ENCODE assay signal across 16 cellular contexts in the genomic region with DNA sequence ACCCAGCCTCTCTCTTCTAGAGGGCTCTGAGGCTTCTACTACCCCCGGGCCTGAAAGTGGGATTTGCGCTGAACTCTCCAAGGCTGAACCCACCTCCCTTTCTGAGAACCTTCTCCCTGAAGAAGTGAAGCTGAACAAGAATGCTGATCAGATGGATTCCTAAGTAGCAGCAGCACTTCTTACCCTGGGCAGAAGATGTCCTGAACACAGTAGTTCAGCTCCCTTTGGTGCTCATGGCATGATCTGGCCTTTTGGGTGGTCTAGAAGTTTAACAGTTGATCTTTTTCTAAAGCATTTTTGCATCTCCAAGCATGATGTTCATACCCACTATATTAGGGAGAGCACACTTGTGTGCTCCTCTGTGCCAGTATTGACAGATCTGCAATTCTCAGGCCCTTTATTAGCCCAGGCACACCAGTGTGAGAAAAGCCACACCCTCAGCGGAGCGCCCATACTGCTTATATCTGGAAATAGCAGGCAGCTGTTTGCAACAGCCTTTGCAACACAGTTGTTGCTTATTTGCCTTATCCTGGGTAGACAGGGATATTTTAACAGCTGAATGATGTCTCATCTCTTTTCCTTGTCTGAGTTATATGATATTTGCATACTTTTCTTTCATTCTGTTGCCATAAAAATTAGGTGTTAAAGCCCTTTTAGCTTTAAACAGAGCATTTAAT.
"Had no signal": no experiment of that assay in that cellular context is flagged by ENCODE, and none has a peak within 500 bp of the region (broad histone marks: within the 10 kb centered on the region; RNA-seq: fewer than 3 reads in every experiment).

No MANE protein-coding gene starts in this region.

- H3K36me3 Mint-ChIP-seq: activated CD8-positive, alpha-beta memory T cell treated with anti-CD3 and anti-CD28 coated beads, Interleukin-2, amount 10 ng/mL, durations not matched to agents 7 days and 5 days; activated naive CD8-positive, alpha-beta T cell had no signal

- DNase-seq: activated CD4-positive, alpha-beta T cell treated with anti-CD3 and anti-CD28 coated beads for 1 hour; activated CD4-positive, alpha-beta T cell treated with anti-CD3 and anti-CD28 coated beads, Interleukin-2, amount 50 U/mL, for 48 hours; activated CD8-positive, alpha-beta memory T cell treated with anti-CD3 and anti-CD28 coated beads, Interleukin-2, amount 10 ng/mL, durations not matched to agents 7 days and 5 days; activated effector memory CD4-positive, alpha-beta T cell treated with anti-CD3 and anti-CD28 coated beads, Interleukin-2, amount 50 U/mL, for 16 hours; activated T-cell treated with anti-CD3 and anti-CD28 coated beads, Interleukin-2, amount 50 U/mL, for 4 hours; amygdala; brain microvascular endothelial cell; cerebellar nuclear complex; dermis blood vessel endothelial cell; esophagus squamous epithelium; heart left ventricle; left lung; T-helper 17 cell had no signal

- H3K9me3 ChIP-seq: esophagus squamous epithelium, heart left ventricle, left lung had no signal

- H3K27ac Mint-ChIP-seq: activated CD8-positive, alpha-beta memory T cell treated with anti-CD3 and anti-CD28 coated beads, Interleukin-2, amount 10 ng/mL, durations not matched to agents 7 days and 5 days; activated naive CD8-positive, alpha-beta T cell; T-helper 17 cell had no signal

- H3K27me3 Mint-ChIP-seq: activated naive CD8-positive, alpha-beta T cell had no signal

- H3K27me3 ChIP-seq: brain microvascular endothelial cell, esophagus squamous epithelium, heart left ventricle, left lung had no signal

- H3K4me3 Mint-ChIP-seq: activated CD8-positive, alpha-beta memory T cell treated with anti-CD3 and anti-CD28 coated beads, Interleukin-2, amount 10 ng/mL, durations not matched to agents 7 days and 5 days; activated naive CD8-positive, alpha-beta T cell; activated T-cell treated with anti-CD3 and anti-CD28 coated beads, Interleukin-2, amount 50 U/mL, for 4 hours; T-helper 17 cell had no signal

- H3K27ac ChIP-seq: brain microvascular endothelial cell, esophagus squamous epithelium, heart left ventricle, left lung, parathyroid adenoma, skin epidermis had no signal

- ATAC-seq: activated CD8-positive, alpha-beta memory T cell treated with anti-CD3 and anti-CD28 coated beads, Interleukin-2, amount 10 ng/mL, durations not matched to agents 7 days and 5 days; activated T-cell treated with anti-CD3 and anti-CD28 coated beads, Interleukin-2, amount 50 U/mL, for 4 hours; heart left ventricle; left lung; T-helper 17 cell had no signal

- H3K4me1 ChIP-seq: esophagus squamous epithelium, heart left ventricle, left lung, parathyroid adenoma had no signal

- H3K4me1 Mint-ChIP-seq: activated CD8-positive, alpha-beta memory T cell treated with anti-CD3 and anti-CD28 coated beads, Interleukin-2, amount 10 ng/mL, durations not matched to agents 7 days and 5 days; T-helper 17 cell had no signal

- H3K4me3 ChIP-seq: esophagus squamous epithelium, heart left ventricle, left lung, skin epidermis had no signal

- H3K9me3 Mint-ChIP-seq: activated T-cell treated with anti-CD3 and anti-CD28 coated beads, Interleukin-2, amount 50 U/mL, for 4 hours had no signal
